8 cellular contexts compared by ENCODE assay signal in genomic region chr3:159252772-159253384, GRCh38.
DNase-seq lines count a peak whose midpoint lies in the region; ATAC-seq and TF ChIP-seq lines count a peak whose summit lies in the region.

No MANE protein-coding gene starts in this region.

- H3K27ac Mint-ChIP-seq in MCF 10A (ENCODE audit: low read depth, unreplicated experiment): no peak overlapping the region
- H3K27ac Mint-ChIP-seq in neural progenitor cell: no peak overlapping the region

- no peaks in the 10 kb centered on the region for H3K79me2 ChIP-seq in neural progenitor cell (ENCODE audit: low read depth)

- intact Hi-C loops in MCF 10A (cut with micrococcal nuclease): loop anchor here (1.0 to 5.0 kb wide), 4 partner anchors 335 to 591 kb away; no protein-coding TSS in a partner anchor

- peaks cover 15% of the 10 kb centered on the region for H3K27me3 ChIP-seq in neural progenitor cell

- H2AFZ ChIP-seq in neural progenitor cell (replicated peaks): no peak overlapping the region

- no peak overlapping the region for H3K9ac ChIP-seq in neural progenitor cell

- POLR2A ChIA-PET in MCF 10A (lab: Yijun Ruan, JAX): no interaction called here

- no peaks in the 10 kb centered on the region for H3K9me3 ChIP-seq in neural progenitor cell (ENCODE audit: low read depth)

- TF ChIP-seq CTCF in MCF 10A (IDR thresholded peaks at IDR 0.05; ENCODE audit: unreplicated experiment) (peak; percentile 76), neural progenitor cell (IDR thresholded peaks at IDR 0.05) (peak; percentile 90)

- H3K36me3 Mint-ChIP-seq in MCF 10A (ENCODE audit: insufficient read depth, unreplicated experiment) (no peaks in the 10 kb centered on the region), neural progenitor cell (no peaks in the 10 kb centered on the region)

- no peaks in the 10 kb centered on the region for H3K36me3 ChIP-seq in neural progenitor cell

- H3K4me1 Mint-ChIP-seq in MCF 10A (ENCODE audit: insufficient read depth, unreplicated experiment): no peaks in the 10 kb centered on the region
- no peaks in the 10 kb centered on the region for H3K4me1 Mint-ChIP-seq in neural progenitor cell

- no peak overlapping the region for H3K27ac ChIP-seq in neural progenitor cell

- no peak overlapping the region for H3K4me3 ChIP-seq in neural progenitor cell

- ATAC-seq in GM21423 (IDR thresholded peaks at IDR 0.05; ENCODE audit: unreplicated experiment): peak; percentile 44
- no peak for ATAC-seq in HG03095 (IDR thresholded peaks at IDR 0.05; ENCODE audit: unreplicated experiment)
- no peak for ATAC-seq in HG03039 (IDR thresholded peaks at IDR 0.05; ENCODE audit: unreplicated experiment)

- DNase-seq in AG08396 (ENCODE audit: low spot score) (peak; percentile 19), NCI-H2227 (lab: John Stamatoyannopoulos, UW; ENCODE audit: unreplicated experiment) (peak; percentile 35), MCF 10A (ENCODE audit: unreplicated experiment) (peak; percentile 54), neural progenitor cell (ENCODE audit: low spot score) (peak; percentile 52)
- DNase-seq in effector CD8-positive, alpha-beta T cell (lab: John Stamatoyannopoulos, UW): no peak

- CTCF ChIA-PET in MCF 10A (lab: Yijun Ruan, JAX): interaction anchor here (0.6 to 4.6 kb wide), 17 partner anchors 7 to 557 kb away, joined by 3 to 29 read pairs (median 5); no protein-coding TSS in a partner anchor

- H3F3A ChIP-seq in neural progenitor cell (ENCODE audit: low read depth): no peaks in the 10 kb centered on the region

- H3K27me3 Mint-ChIP-seq in MCF 10A (ENCODE audit: insufficient read depth, unreplicated experiment) (peaks cover 61% of the 10 kb centered on the region), neural progenitor cell (ENCODE audit: insufficient read depth, low read depth) (peaks cover 7% of the 10 kb centered on the region)

- no peaks in the 10 kb centered on the region for H3K4me1 ChIP-seq in neural progenitor cell

- no TSS peak for BruUV-seq in MCF 10A (replicated peaks; lab: Mats Ljungman, UMichigan)

- H4K20me1 ChIP-seq in neural progenitor cell (ENCODE audit: low read depth): no peaks in the 10 kb centered on the region

- H3K9me3 Mint-ChIP-seq in MCF 10A (ENCODE audit: unreplicated experiment) (peaks cover 15% of the 10 kb centered on the region), neural progenitor cell (peaks cover 6% of the 10 kb centered on the region)

- H3K4me3 Mint-ChIP-seq in MCF 10A (ENCODE audit: unreplicated experiment) (no peak overlapping the region), neural progenitor cell (no peak overlapping the region)

- H3K4me2 ChIP-seq in neural progenitor cell: no peak overlapping the region
